ENCODE assay signal across 12 cellular contexts in the genomic region with DNA sequence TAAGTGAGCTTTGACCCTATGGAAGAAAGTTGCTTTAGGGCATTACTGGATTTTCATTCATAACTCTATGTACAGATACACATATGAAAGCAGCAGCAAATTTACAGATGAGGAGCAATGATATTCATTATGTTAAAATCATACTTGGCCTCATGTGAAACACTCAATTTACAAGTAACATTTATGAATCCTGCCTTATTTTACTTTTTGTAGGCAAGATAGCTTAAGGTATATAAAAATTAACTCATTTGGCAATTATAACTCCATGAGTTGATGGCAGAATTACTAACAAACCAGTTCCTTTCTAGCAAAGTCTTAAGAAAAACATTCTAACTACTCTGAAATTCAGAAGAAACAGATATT. TPM values are rescaled to one million over a fixed set of nuclear protein-coding genes. Genes with fewer than 3 reads are reported as not detected.
DNase-seq lines count a peak whose midpoint lies in the region; ATAC-seq and TF ChIP-seq lines count a peak whose summit lies in the region.
"Had no signal": no experiment of that assay in that cellular context is flagged by ENCODE, and none has a peak within 500 bp of the region (broad histone marks: within the 10 kb centered on the region; RNA-seq: fewer than 3 reads in every experiment).

No MANE protein-coding gene starts in this region.

- H3K27ac ChIP-seq in ACC112 (ENCODE audit: low read depth, low read length) (peak overlapping the region; percentile 75), layer of hippocampus (ENCODE audit: low read depth, low read length) (peak overlapping the region; percentile 27), stomach (peak overlapping the region in 2 of 5 donors; percentile 27 to 34)
- H3K27ac ChIP-seq: adrenal gland had no signal

- peak overlapping the region; percentile 12 for H3K4me3 Mint-ChIP-seq in activated naive CD8-positive, alpha-beta T cell treated with anti-CD3 and anti-CD28 coated beads, Interleukin-2, amount 50 U/mL, for 24 hours

- TF ChIP-seq POLR2A in stomach (IDR thresholded peaks at IDR 0.05): no peak

- H3K27me3 Mint-ChIP-seq in activated naive CD8-positive, alpha-beta T cell treated with anti-CD3 and anti-CD28 coated beads, Interleukin-2, amount 50 U/mL, for 24 hours: no peaks in the 10 kb centered on the region
- H3K27me3 Mint-ChIP-seq: CD4-positive, alpha-beta T cell had no signal

- intact Hi-C loops in stomach (cut with DNase I; ENCODE audit: low total_unique reads): no loop called here

- peak overlapping the region; percentile 76 for H3K27ac Mint-ChIP-seq in activated naive CD8-positive, alpha-beta T cell treated with anti-CD3 and anti-CD28 coated beads, Interleukin-2, amount 50 U/mL, for 24 hours

- TF ChIP-seq CTCF in stomach (IDR thresholded peaks at IDR 0.05): no peak

- no peaks in the 10 kb centered on the region for H3K9me3 Mint-ChIP-seq in activated naive CD8-positive, alpha-beta T cell treated with anti-CD3 and anti-CD28 coated beads, Interleukin-2, amount 50 U/mL, for 24 hours
- H3K9me3 Mint-ChIP-seq: CD4-positive, alpha-beta T cell had no signal

- peaks cover 42% of the 10 kb centered on the region for H3K4me1 ChIP-seq in ACC112 (ENCODE audit: control insufficient read depth, insufficient read depth, low read length, unreplicated experiment)
- H3K4me1 ChIP-seq in stomach: peaks cover 0 to 38% (median 20%) of the 10 kb centered on the region in 4 donors

- H3K36me3 ChIP-seq in ACC112 (ENCODE audit: insufficient read depth, low read length): peaks cover 21% of the 10 kb centered on the region
- peaks cover 7 to 46% (median 40%) of the 10 kb centered on the region in 4 donors for H3K36me3 ChIP-seq in stomach

- no peak for TF ChIP-seq EP300 in stomach (IDR thresholded peaks at IDR 0.05)

- ATAC-seq in GM19328 (IDR thresholded peaks at IDR 0.05; ENCODE audit: unreplicated experiment): peak; percentile 15
- no peak for ATAC-seq in activated naive CD8-positive, alpha-beta T cell treated with anti-CD3 and anti-CD28 coated beads, Interleukin-2, amount 50 U/mL, for 24 hours

- peaks cover 6% of the 10 kb centered on the region for H3K36me3 Mint-ChIP-seq in activated naive CD8-positive, alpha-beta T cell treated with anti-CD3 and anti-CD28 coated beads, Interleukin-2, amount 50 U/mL, for 24 hours (ENCODE audit: low read depth)

- peak overlapping the region; percentile 13; the same call in 1 of the 2 replicates for H3K4me3 ChIP-seq in ACC112 (ENCODE audit: low read depth, low read length)
- no peak overlapping the region for H3K4me3 ChIP-seq in stomach
- H3K4me3 ChIP-seq: adrenal gland, mucosa of descending colon had no signal

- DNase-seq in activated naive CD8-positive, alpha-beta T cell treated with anti-CD3 and anti-CD28 coated beads, Interleukin-2, amount 50 U/mL, for 24 hours: no peak
- DNase-seq in activated effector memory CD4-positive, alpha-beta T cell treated with anti-CD3 and anti-CD28 coated beads, Interleukin-2, amount 50 U/mL, for 16 hours: no peak
- DNase-seq in islet precursor cell (no peak), NCI-H1694 treated with DMSO at 0.1 percent for 48 hours (lab: John Stamatoyannopoulos, UW) (no peak), stomach (no peak)
- DNase-seq: CD4-positive, alpha-beta T cell; GF-D8 had no signal

- H2AFZ ChIP-seq in ACC112 (ENCODE audit: low read length, unreplicated experiment): no peak overlapping the region

- H3K9me3 ChIP-seq in stomach: no peaks in the 10 kb centered on the region
- H3K9me3 ChIP-seq: adrenal gland, mucosa of descending colon had no signal

- H3K79me2 ChIP-seq in ACC112 (ENCODE audit: control insufficient read depth, insufficient read depth, low read length, unreplicated experiment): no peaks in the 10 kb centered on the region

- H3K4me1 Mint-ChIP-seq in activated naive CD8-positive, alpha-beta T cell treated with anti-CD3 and anti-CD28 coated beads, Interleukin-2, amount 50 U/mL, for 24 hours: peaks cover 33% of the 10 kb centered on the region

- H3K27me3 ChIP-seq in ACC112 (ENCODE audit: insufficient read depth, low read length) (no peaks in the 10 kb centered on the region), layer of hippocampus (ENCODE audit: control insufficient read depth, insufficient read depth, low read length) (no peaks in the 10 kb centered on the region), stomach (no peaks in the 10 kb centered on the region)
- H3K27me3 ChIP-seq: adrenal gland had no signal

RNA-seq across cellular contexts. Expression of a gene that starts 57.2 kb away (rescaled TPM):
- 10 to 100 TPM in 1 of 5 donors, 1 to 10 TPM in 3, under 1 TPM in 1; 0.58 to 12.5 (median 1.2) TPM for total RNA-seq in stomach
- under 1 TPM in 2 of 3 donors, not detected in 1; 0.10 to 0.12 TPM for polyA plus RNA-seq in stomach
